ENCODE assay signal across 8 cellular contexts in the genomic region with DNA sequence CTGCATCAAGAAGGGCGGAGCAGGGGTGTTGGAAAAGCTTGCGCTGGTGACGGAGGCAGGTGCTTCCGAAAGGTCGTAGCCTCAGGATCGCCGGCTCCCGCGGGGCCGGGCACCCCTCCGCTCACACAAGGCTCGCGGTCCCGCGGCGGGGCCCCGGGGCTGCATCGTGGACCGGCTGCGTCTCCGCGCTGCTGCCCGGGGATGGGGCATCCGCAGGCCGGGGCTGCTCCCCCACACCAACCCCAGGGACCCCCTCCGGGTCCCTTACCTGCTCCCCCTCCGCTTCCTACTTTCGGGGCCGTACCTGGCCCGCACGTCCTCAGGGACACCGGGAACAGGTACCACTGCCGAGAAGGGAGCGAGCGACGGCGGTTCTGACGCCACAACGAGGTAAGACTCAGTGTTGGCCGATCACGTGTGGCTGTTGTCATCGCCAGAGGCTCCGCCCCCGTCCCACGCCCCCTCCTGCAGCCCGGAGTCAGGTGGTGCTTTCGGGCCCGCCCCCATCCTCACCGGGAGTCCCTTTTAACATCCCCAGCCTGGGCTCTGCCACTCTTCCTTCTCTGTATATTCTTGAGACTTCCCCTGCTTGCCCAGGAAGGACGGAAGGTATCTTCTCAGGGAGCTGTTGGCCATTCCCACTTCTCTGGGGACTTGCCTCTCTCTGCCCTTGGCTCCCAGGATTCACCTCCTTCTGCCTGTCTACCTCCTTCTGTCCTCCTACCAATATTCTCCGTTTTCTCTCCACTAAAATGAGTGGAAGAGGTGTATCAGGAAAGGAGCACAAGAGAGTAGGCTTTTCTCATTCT. TPM values are rescaled to one million over a fixed set of nuclear protein-coding genes. Genes with fewer than 3 reads are reported as not detected.
A peak's percentile ranks its signal among the peaks of the same experiment; 100 is the strongest.
DNase-seq lines count a peak whose midpoint lies in the region; FAIRE-seq and TF ChIP-seq lines count a peak whose summit lies in the region.

A gene (minus strand): TSS at position 399 of the 809 bp plus-strand sequence. CDS start 1,014 bp downstream, outside the sequence.

- no peak for FAIRE-seq in RCC 7860 (lab: Jason Lieb, UNC)

- CTCF ChIA-PET in GM10248 (lab: Yijun Ruan, JAX), result no interaction called here

- H3K4me3 ChIP-seq in HFF-Myc (replicated peaks; ENCODE audit: low read depth, low read length), result peak within 1 kb of the TSS; percentile 30; the same call in 1 of the 2 replicates

- TF ChIP-seq CTCF in GM10248 (IDR thresholded peaks at IDR 0.05; ENCODE audit: control extremely low read depth, extremely low read depth, low read depth, missing control alignments) (no peak), HFF-Myc (IDR thresholded peaks at IDR 0.05; ENCODE audit: low read depth, low read length, missing control alignments) (no peak)

- POLR2A ChIA-PET in GM10248 (lab: Yijun Ruan, JAX), result no interaction called here

- DNase-seq in GM10248 (ENCODE audit: extremely low spot score) (peak; percentile 70), HFF-Myc (ENCODE audit: extremely low read depth, low read depth) (no peak), NCI-H1694 (lab: John Stamatoyannopoulos, UW) (peak; percentile 58), cerebellum (ENCODE audit: low spot score) (peak; percentile 91), left kidney (ENCODE audit: low read depth, low spot score) (peak; percentile 93), RCC 7860 (ENCODE audit: low spot score) (no peak)
- DNase-seq in activated CD4-positive, alpha-beta T cell treated with anti-CD3 and anti-CD28 coated beads for 1 hour, result peak; percentile 76
- peak; percentile 83 to 85 for DNase-seq in stimulated activated CD4-positive, alpha-beta T cell treated with anti-CD3 and anti-CD28 coated beads, Interleukin-2, amount 100 ng/mL, for 24 hours

RNA-seq across cellular contexts. Expression of the gene that starts here (rescaled TPM):
- total RNA-seq in cerebellum, result 49.2 TPM

Comparison
In these comparisons a context has a peak if more than half of its experiments do, and no peak if none do; other contexts are left out.
1. DNase-seq: peak in GM10248 (single experiment), NCI-H1694 (single experiment), activated CD4-positive, alpha-beta T cell treated with anti-CD3 and anti-CD28 coated beads for 1 hour (single experiment), cerebellum (single experiment), left kidney (single experiment) and stimulated activated CD4-positive, alpha-beta T cell treated with anti-CD3 and anti-CD28 coated beads, Interleukin-2, amount 100 ng/mL, for 24 hours (2 of 2); none in HFF-Myc (single experiment) and RCC 7860 (single experiment).